8 cellular contexts compared by ENCODE assay signal in the genomic region with DNA sequence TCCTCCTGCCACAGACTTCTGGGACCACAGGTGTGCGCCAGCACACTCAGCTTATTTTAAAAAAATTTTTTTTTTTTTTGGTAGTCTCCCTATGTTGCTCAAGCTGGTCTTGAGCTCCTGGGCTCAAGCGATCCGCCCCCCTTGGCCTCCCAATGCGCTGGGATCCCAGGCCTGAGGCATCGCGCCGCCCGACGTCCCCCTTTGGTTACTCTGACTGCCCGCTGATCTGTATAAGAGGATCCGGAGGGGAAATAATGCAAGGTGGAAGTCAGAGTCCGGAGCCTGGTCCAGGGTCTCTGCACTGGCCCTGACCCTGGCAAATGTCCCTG. TPM values are rescaled to one million over a fixed set of nuclear protein-coding genes. Genes with fewer than 3 reads are reported as not detected.
A peak's percentile ranks its signal among the peaks of the same experiment; 100 is the strongest.
DNase-seq lines count a peak whose midpoint lies in the region; TF ChIP-seq lines count a peak whose summit lies in the region.

No MANE protein-coding gene starts in this region.

- CTCF ChIA-PET in activated CD4-positive, alpha-beta memory T cell treated with anti-CD3 and anti-CD28 coated beads, Interleukin-2, amount 10 ng/mL, durations not matched to agents 7 days and 5 days (lab: Charles Lee), result no interaction called here

- H3K27ac ChIP-seq in stomach smooth muscle (ENCODE audit: low read length), result peak overlapping the region; percentile 90

- H3K4me1 ChIP-seq in iPS-15b (ENCODE audit: control insufficient read depth, insufficient read depth, low read length) (no peaks in the 10 kb centered on the region), stomach smooth muscle (ENCODE audit: control insufficient read depth, insufficient read depth, low read length) (peaks cover 16% of the 10 kb centered on the region)

- H3K4me3 ChIP-seq in iPS-15b (ENCODE audit: low read depth, low read length), result peak overlapping the region; percentile 98
- peak overlapping the region; percentile 97 to 100 for H3K4me3 ChIP-seq in stomach smooth muscle (ENCODE audit: low read length in 2 of 2)

- peak overlapping the region; percentile 97 for H3K27ac Mint-ChIP-seq in T-helper 1 cell treated with Interleukin-12 subunit alpha and Interleukin-12 subunit beta and Interleukin-4 antibody, amounts not matched to agents 30 μg/mL and 1 μg/mL, for 36 hours
- H3K27ac Mint-ChIP-seq in activated CD4-positive, alpha-beta memory T cell treated with anti-CD3 and anti-CD28 coated beads, Interleukin-2, amount 10 ng/mL, durations not matched to agents 7 days and 5 days, result peak overlapping the region; percentile 93

- no peak for DNase-seq in T-helper 1 cell
- no peak for DNase-seq in activated CD4-positive, alpha-beta memory T cell treated with anti-CD3 and anti-CD28 coated beads, Interleukin-2, amount 10 ng/mL, durations not matched to agents 7 days and 5 days
- no peak for DNase-seq in kidney tubule cell (ENCODE audit: low spot score)
- no peak for DNase-seq in GM13977 (ENCODE audit: low spot score)
- no peak for DNase-seq in activated CD4-positive, alpha-beta T cell treated with anti-CD3 and anti-CD28 coated beads for 1 hour

- POLR2A ChIA-PET in activated CD4-positive, alpha-beta memory T cell treated with anti-CD3 and anti-CD28 coated beads, Interleukin-2, amount 10 ng/mL, durations not matched to agents 7 days and 5 days (lab: Charles Lee), result interaction anchor here (0.7 to 2.3 kb wide), 5 partner anchors 40 to 150 kb away, joined by 4 to 14 read pairs (median 5); a partner anchor contains a TSS

- in situ Hi-C loops in GM13977 (cut with MboI; ENCODE audit: low pct_unique_long_range_greater_than_20kb, low sequenced_read_pairs, unreplicated experiment), result no loop called here

- H3K36me3 ChIP-seq in iPS-15b (ENCODE audit: control insufficient read depth, insufficient read depth, low read length) (peaks cover 5% of the 10 kb centered on the region), stomach smooth muscle (ENCODE audit: control insufficient read depth in 2 of 2, insufficient read depth in 2 of 2, low read length in 2 of 2) (peaks cover 12 to 14% of the 10 kb centered on the region in 2 donors)

- peaks cover 14% of the 10 kb centered on the region for H3K36me3 Mint-ChIP-seq in T-helper 1 cell treated with Interleukin-12 subunit alpha and Interleukin-12 subunit beta and Interleukin-4 antibody, amounts not matched to agents 30 μg/mL and 1 μg/mL, for 36 hours (ENCODE audit: low read depth)
- H3K36me3 Mint-ChIP-seq in activated CD4-positive, alpha-beta memory T cell treated with anti-CD3 and anti-CD28 coated beads, Interleukin-2, amount 10 ng/mL, durations not matched to agents 7 days and 5 days (ENCODE audit: low read depth), result peaks cover 21% of the 10 kb centered on the region

- H3K27me3 ChIP-seq in iPS-15b (ENCODE audit: control insufficient read depth, insufficient read depth, low read length), result no peaks in the 10 kb centered on the region
- no peaks in the 10 kb centered on the region for H3K27me3 ChIP-seq in stomach smooth muscle (ENCODE audit: control insufficient read depth in 1 of 2, insufficient read depth in 2 of 2, low read length in 2 of 2)

- H3K9me3 ChIP-seq in iPS-15b (ENCODE audit: control insufficient read depth, insufficient read depth, low read length) (no peaks in the 10 kb centered on the region), stomach smooth muscle (ENCODE audit: control insufficient read depth in 2 of 2, low read length in 2 of 2) (no peaks in the 10 kb centered on the region)

- H3K4me1 Mint-ChIP-seq in T-helper 1 cell treated with Interleukin-12 subunit alpha and Interleukin-12 subunit beta and Interleukin-4 antibody, amounts not matched to agents 30 μg/mL and 1 μg/mL, for 36 hours (ENCODE audit: low read depth), result peaks cover 18% of the 10 kb centered on the region
- H3K4me1 Mint-ChIP-seq in activated CD4-positive, alpha-beta memory T cell treated with anti-CD3 and anti-CD28 coated beads, Interleukin-2, amount 10 ng/mL, durations not matched to agents 7 days and 5 days, result peaks cover 25% of the 10 kb centered on the region

- TF ChIP-seq CTCF in GM13977 (IDR thresholded peaks at IDR 0.05; ENCODE audit: extremely low read depth, insufficient read depth, missing control alignments), result no peak

- H3K9ac ChIP-seq in iPS-15b (ENCODE audit: low read depth, low read length), result peak overlapping the region; percentile 62
- peak overlapping the region; percentile 97 to 98 for H3K9ac ChIP-seq in stomach smooth muscle (ENCODE audit: low read length in 2 of 2)

- H3K27me3 Mint-ChIP-seq in T-helper 1 cell treated with Interleukin-12 subunit alpha and Interleukin-12 subunit beta and Interleukin-4 antibody, amounts not matched to agents 30 μg/mL and 1 μg/mL, for 36 hours (ENCODE audit: low read depth), result no peaks in the 10 kb centered on the region
- H3K27me3 Mint-ChIP-seq in activated CD4-positive, alpha-beta memory T cell treated with anti-CD3 and anti-CD28 coated beads, Interleukin-2, amount 10 ng/mL, durations not matched to agents 7 days and 5 days, result no peaks in the 10 kb centered on the region

- peaks cover 9% of the 10 kb centered on the region for H3K9me3 Mint-ChIP-seq in T-helper 1 cell treated with Interleukin-12 subunit alpha and Interleukin-12 subunit beta and Interleukin-4 antibody, amounts not matched to agents 30 μg/mL and 1 μg/mL, for 36 hours
- H3K9me3 Mint-ChIP-seq in activated CD4-positive, alpha-beta memory T cell treated with anti-CD3 and anti-CD28 coated beads, Interleukin-2, amount 10 ng/mL, durations not matched to agents 7 days and 5 days, result peaks cover 3% of the 10 kb centered on the region

- H3K4me3 Mint-ChIP-seq in T-helper 1 cell treated with Interleukin-12 subunit alpha and Interleukin-12 subunit beta and Interleukin-4 antibody, amounts not matched to agents 30 μg/mL and 1 μg/mL, for 36 hours, result peak overlapping the region; percentile 91
- peak overlapping the region; percentile 83 for H3K4me3 Mint-ChIP-seq in activated CD4-positive, alpha-beta memory T cell treated with anti-CD3 and anti-CD28 coated beads, Interleukin-2, amount 10 ng/mL, durations not matched to agents 7 days and 5 days

RNA-seq across cellular contexts. Expression of a gene that starts 0.5 kb away (rescaled TPM):
- 10 to 100 TPM in 1 of 2 experiments, 1 to 10 TPM in 1; 9.8 to 10.0 TPM for total RNA-seq in activated CD4-positive, alpha-beta memory T cell treated with anti-CD3 and anti-CD28 coated beads, Interleukin-2, amount 10 ng/mL, durations not matched to agents 7 days and 5 days

RNA-seq across cellular contexts. Expression of a gene that starts 9.1 kb away (rescaled TPM):
- 1 to 10 TPM in 1 of 2 experiments, under 1 TPM in 1; 0.63 to 1.7 TPM for total RNA-seq in activated CD4-positive, alpha-beta memory T cell treated with anti-CD3 and anti-CD28 coated beads, Interleukin-2, amount 10 ng/mL, durations not matched to agents 7 days and 5 days

RNA-seq across cellular contexts. Expression of a gene that starts 40.3 kb away (rescaled TPM):
- total RNA-seq in activated CD4-positive, alpha-beta memory T cell treated with anti-CD3 and anti-CD28 coated beads, Interleukin-2, amount 10 ng/mL, durations not matched to agents 7 days and 5 days, result 10 to 100 TPM; 40.0 to 42.0 TPM

RNA-seq across cellular contexts. Expression of a gene that starts 48.6 kb away (rescaled TPM):
- total RNA-seq in activated CD4-positive, alpha-beta memory T cell treated with anti-CD3 and anti-CD28 coated beads, Interleukin-2, amount 10 ng/mL, durations not matched to agents 7 days and 5 days, result 10 to 100 TPM; 39.4 to 41.3 TPM
